Comparison of ENCODE assay signal across 20 cellular contexts in the genomic region with DNA sequence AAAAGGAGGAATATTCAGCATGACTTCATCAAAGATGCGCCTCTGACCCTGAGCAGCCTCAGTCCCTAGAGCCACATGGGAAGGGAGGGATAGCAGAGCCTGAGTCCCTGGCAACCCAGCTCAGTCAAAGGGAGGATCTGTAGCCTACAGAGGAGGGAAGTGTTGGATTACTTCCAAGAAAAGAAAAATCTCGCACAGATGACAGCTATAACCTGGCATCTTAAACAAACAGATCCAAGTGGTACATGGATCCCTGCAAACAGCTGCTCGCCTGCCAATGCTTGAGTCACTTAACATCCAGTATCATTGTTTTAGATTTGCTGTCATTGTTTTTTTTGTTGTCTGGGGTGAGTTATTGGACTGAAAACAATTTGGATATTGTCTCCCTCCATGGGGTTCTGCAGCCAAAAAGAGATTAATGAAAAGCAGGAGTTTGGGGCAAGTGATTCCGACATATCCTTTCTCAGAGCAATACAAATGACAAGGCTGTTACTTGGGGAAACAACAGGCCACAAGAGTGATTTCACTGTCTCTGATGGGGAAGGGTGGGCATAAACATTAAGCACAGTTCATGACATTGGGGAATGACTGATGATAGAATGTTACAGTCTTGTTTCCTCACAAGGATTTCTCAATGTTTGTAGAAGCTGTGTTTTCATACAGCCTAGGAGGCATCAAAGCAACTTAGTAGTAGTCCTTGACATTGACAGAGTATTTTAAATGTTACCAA.
DNase-seq lines count a peak whose midpoint lies in the region; ATAC-seq and TF ChIP-seq lines count a peak whose summit lies in the region.
"Had no signal": no experiment of that assay in that cellular context is flagged by ENCODE, and none has a peak within 500 bp of the region (broad histone marks: within the 10 kb centered on the region; RNA-seq: fewer than 3 reads in every experiment).

No MANE protein-coding gene starts in this region.

- no peaks in the 10 kb centered on the region for H4K20me1 ChIP-seq in OCI-LY7 (ENCODE audit: insufficient read depth, low read length)

- CTCF ChIA-PET in OCI-LY7 (lab: Charles Lee; ENCODE audit: unreplicated experiment), result no interaction called here

- H3K36me3 ChIP-seq in OCI-LY7 (ENCODE audit: insufficient read depth, low read length), result no peaks in the 10 kb centered on the region
- H3K36me3 ChIP-seq in thyroid gland, result no peaks in the 10 kb centered on the region
- H3K36me3 ChIP-seq: left ventricle myocardium inferior, right atrium auricular region had no signal

- ATAC-seq in GM18861 (IDR thresholded peaks at IDR 0.05; ENCODE audit: unreplicated experiment), result no peak

- H3K27ac Mint-ChIP-seq in brain, result peak overlapping the region in 3 of 5 experiments; percentile 4 to 34 (median 9)
- H3K27ac Mint-ChIP-seq: B cell, HFFc6, type B pancreatic cell had no signal

- H3K9me3 ChIP-seq in OCI-LY7 (ENCODE audit: low read length) (no peaks in the 10 kb centered on the region), thyroid gland (no peaks in the 10 kb centered on the region)

- no peak overlapping the region for H3K4me3 ChIP-seq in OCI-LY7 (ENCODE audit: low read depth, low read length, poor library complexity, severe bottlenecking)
- H3K4me3 ChIP-seq in thyroid gland (replicated peaks in 1 of 3), result no peak overlapping the region
- H3K4me3 ChIP-seq: hepatocyte, left ventricle myocardium inferior, right atrium auricular region had no signal

- H3K9me3 Mint-ChIP-seq in brain, result peaks cover 22 to 34% (median 29%) of the 10 kb centered on the region in 5 experiments

- H3K4me1 ChIP-seq in OCI-LY7 (ENCODE audit: insufficient read depth, low read length, poor library complexity, severe bottlenecking) (no peaks in the 10 kb centered on the region), thyroid gland (no peaks in the 10 kb centered on the region)
- H3K4me1 ChIP-seq: left ventricle myocardium inferior, right atrium auricular region had no signal

- DNase-seq in DMS53 (lab: John Stamatoyannopoulos, UW) (peak; percentile 73), NCI-H2081 treated with DMSO at 0.1 percent for 48 hours (lab: John Stamatoyannopoulos, UW) (peak; percentile 31), left kidney (ENCODE audit: low read depth, low spot score) (peak; percentile 24), OCI-LY7 (ENCODE audit: low spot score) (no peak), thyroid gland (no peak)
- DNase-seq in activated naive CD4-positive, alpha-beta T cell treated with Interleukin-2 at 50 U/mL for 16 hours, result no peak
- DNase-seq: activated naive CD4-positive, alpha-beta T cell; DND-41; HFFc6; left ventricle myocardium inferior; stimulated activated CD4-positive, alpha-beta T cell treated with anti-CD3 and anti-CD28 coated beads, Interleukin-2, amount 100 ng/mL, for 24 hours; stimulated activated CD8-positive, alpha-beta memory T cell treated with anti-CD3 and anti-CD28 coated beads, Interleukin-4, amount 100 ng/mL, for 48 hours had no signal

- H3K27ac ChIP-seq in OCI-LY7 (ENCODE audit: low read depth, low read length, poor library complexity, severe bottlenecking) (no peak overlapping the region), thyroid gland (no peak overlapping the region)
- H3K27ac ChIP-seq: hepatocyte, left ventricle myocardium inferior, right atrium auricular region, VCaP had no signal

- H3K4me2 ChIP-seq in OCI-LY7 (ENCODE audit: low read length), result no peak overlapping the region
- H3K4me2 ChIP-seq: hepatocyte had no signal

- no TSS peak for BruUV-seq in OCI-LY7 (replicated peaks; lab: Mats Ljungman, UMichigan)

- peaks cover 5% of the 10 kb centered on the region for H3K27me3 Mint-ChIP-seq in brain
- H3K27me3 Mint-ChIP-seq: type B pancreatic cell had no signal

- 56 to 59% methylated on average over 4 of the region's 4 CpGs for WGBS in thyroid gland, 2 donors

- H3K4me3 Mint-ChIP-seq in brain, result peak overlapping the region in 2 of 5 experiments; percentile 12 to 20
- H3K4me3 Mint-ChIP-seq: B cell, HFFc6, nephron, type B pancreatic cell had no signal

- H3K9me2 ChIP-seq in OCI-LY7 (ENCODE audit: insufficient read depth, low read length), result no peaks in the 10 kb centered on the region

- TF ChIP-seq CTCF in brain (conservative IDR thresholded peaks at IDR 0.05), result no peak
- no peak for TF ChIP-seq CTCF in OCI-LY7 (conservative IDR thresholded peaks at IDR 0.05; ENCODE audit: low read length)
- no peak for TF ChIP-seq CTCF in thyroid gland (IDR thresholded peaks at IDR 0.05)

- H3K36me3 Mint-ChIP-seq in brain, result peaks cover 4% of the 10 kb centered on the region
- H3K36me3 Mint-ChIP-seq: type B pancreatic cell had no signal

- H2AFZ ChIP-seq in OCI-LY7 (ENCODE audit: low read length), result no peak overlapping the region
- H2AFZ ChIP-seq: hepatocyte had no signal

- no peaks in the 10 kb centered on the region for H3K27me3 ChIP-seq in thyroid gland
- H3K27me3 ChIP-seq: hepatocyte, right atrium auricular region had no signal

- intact Hi-C loops in OCI-LY7 (cut with micrococcal nuclease; ENCODE audit: unreplicated experiment), result no loop called here
- intact Hi-C loops in thyroid gland (cut with DNase I), result no loop called here

- H3K4me1 Mint-ChIP-seq in brain, result peaks cover 18% of the 10 kb centered on the region
- H3K4me1 Mint-ChIP-seq: B cell had no signal

- POLR2A ChIA-PET in OCI-LY7 (lab: Charles Lee), result no interaction called here

- no peaks in the 10 kb centered on the region for H3K79me2 ChIP-seq in OCI-LY7 (ENCODE audit: insufficient read depth, low read depth, low read length)
- H3K79me2 ChIP-seq: hepatocyte had no signal

- no peak for TF ChIP-seq POLR2A in thyroid gland (IDR thresholded peaks at IDR 0.05)

Comparison
In these comparisons a context has a peak if more than half of its experiments do, and no peak if none do; other contexts are left out.
1. DNase-seq: peak in DMS53 (single experiment), NCI-H2081 treated with DMSO at 0.1 percent for 48 hours (single experiment) and left kidney (single experiment); none in OCI-LY7 (single experiment), thyroid gland (0 of 2) and activated naive CD4-positive, alpha-beta T cell treated with Interleukin-2 at 50 U/mL for 16 hours (single experiment).